Comparison of ENCODE assay signal across 19 cellular contexts in genomic region chr3:150035910-150036661, GRCh38.
DNase-seq lines count a peak whose midpoint lies in the region; ATAC-seq and TF ChIP-seq lines count a peak whose summit lies in the region.
"Had no signal": no experiment of that assay in that cellular context is flagged by ENCODE, and none has a peak within 500 bp of the region (broad histone marks: within the 10 kb centered on the region; RNA-seq: fewer than 3 reads in every experiment).

No MANE protein-coding gene starts in this region.

- H3K9ac ChIP-seq in neural progenitor cell, result no peak overlapping the region
- H3K9ac ChIP-seq: KMS-11 had no signal

- no peak for ATAC-seq in aorta (ENCODE audit: low FRiP score)
- ATAC-seq: HepG2, PC-3 had no signal

- peaks cover 0 to 6% (median 2%) of the 10 kb centered on the region in 4 donors for H3K9me3 ChIP-seq in esophagus muscularis mucosa
- H3K9me3 ChIP-seq in neural progenitor cell (ENCODE audit: low read depth), result no peaks in the 10 kb centered on the region
- H3K9me3 ChIP-seq in aorta (ENCODE audit: control insufficient read depth, low read length), result no peaks in the 10 kb centered on the region

- H3K4me1 Mint-ChIP-seq in neural progenitor cell, result peaks cover 38% of the 10 kb centered on the region
- no peaks in the 10 kb centered on the region for H3K4me1 Mint-ChIP-seq in T-helper 2 cell treated with Interferon-gamma antibody and Interleukin-4, amounts not matched to agents 5 μg/mL and 100 μg/mL, for 36 hours (ENCODE audit: low read depth)
- H3K4me1 Mint-ChIP-seq: CD4-positive, alpha-beta memory T cell had no signal

- H3K79me2 ChIP-seq in neural progenitor cell (ENCODE audit: low read depth), result no peaks in the 10 kb centered on the region

- peaks cover 2% of the 10 kb centered on the region for H3K36me3 Mint-ChIP-seq in neural progenitor cell
- no peaks in the 10 kb centered on the region for H3K36me3 Mint-ChIP-seq in T-helper 2 cell treated with Interferon-gamma antibody and Interleukin-4, amounts not matched to agents 5 μg/mL and 100 μg/mL, for 36 hours (ENCODE audit: low read depth)
- H3K36me3 Mint-ChIP-seq: CD4-positive, alpha-beta memory T cell had no signal

- intact Hi-C loops in esophagus muscularis mucosa (cut with DNase I), result no loop called here
- intact Hi-C loops in aorta (cut with DNase I), result no loop called here

- H4K20me1 ChIP-seq in neural progenitor cell (ENCODE audit: low read depth), result peaks cover 9% of the 10 kb centered on the region

- peaks cover 7% of the 10 kb centered on the region for H3K9me3 Mint-ChIP-seq in neural progenitor cell
- H3K9me3 Mint-ChIP-seq in T-helper 2 cell treated with Interferon-gamma antibody and Interleukin-4, amounts not matched to agents 5 μg/mL and 100 μg/mL, for 36 hours, result peaks cover 2% of the 10 kb centered on the region

- H3K27me3 Mint-ChIP-seq in neural progenitor cell (ENCODE audit: insufficient read depth, low read depth), result peaks cover 4% of the 10 kb centered on the region
- peaks cover 3% of the 10 kb centered on the region for H3K27me3 Mint-ChIP-seq in T-helper 2 cell treated with Interferon-gamma antibody and Interleukin-4, amounts not matched to agents 5 μg/mL and 100 μg/mL, for 36 hours (ENCODE audit: low read depth)

- H3K27ac ChIP-seq in esophagus muscularis mucosa (replicated peaks in 1 of 4) (no peak overlapping the region), neural progenitor cell (no peak overlapping the region), aorta (ENCODE audit: low read depth in 1 of 2, low read length in 2 of 2) (no peak overlapping the region)
- H3K27ac ChIP-seq: KMS-11, RWPE1 had no signal

- no peak overlapping the region for H3K4me3 Mint-ChIP-seq in neural progenitor cell
- H3K4me3 Mint-ChIP-seq in T-helper 2 cell treated with Interferon-gamma antibody and Interleukin-4, amounts not matched to agents 5 μg/mL and 100 μg/mL, for 36 hours, result no peak overlapping the region
- H3K4me3 Mint-ChIP-seq: CD4-positive, alpha-beta memory T cell; HFFc6 had no signal

- no peaks in the 10 kb centered on the region for H3K4me1 ChIP-seq in esophagus muscularis mucosa
- peaks cover 41% of the 10 kb centered on the region for H3K4me1 ChIP-seq in neural progenitor cell
- H3K4me1 ChIP-seq in aorta (ENCODE audit: control insufficient read depth in 1 of 2, insufficient read depth in 2 of 2, low read length in 2 of 2), result no peaks in the 10 kb centered on the region

- no peak for TF ChIP-seq EP300 in esophagus muscularis mucosa (IDR thresholded peaks at IDR 0.05)

- peak overlapping the region; percentile 81 for H3K27ac Mint-ChIP-seq in neural progenitor cell
- no peak overlapping the region for H3K27ac Mint-ChIP-seq in T-helper 2 cell treated with Interferon-gamma antibody and Interleukin-4, amounts not matched to agents 5 μg/mL and 100 μg/mL, for 36 hours
- H3K27ac Mint-ChIP-seq: HFFc6 had no signal

- TF ChIP-seq POLR2A in esophagus muscularis mucosa (IDR thresholded peaks at IDR 0.05; ENCODE audit: low read depth), result no peak

- H3F3A ChIP-seq in neural progenitor cell (ENCODE audit: low read depth), result peaks cover 17% of the 10 kb centered on the region

- TF ChIP-seq CTCF in esophagus muscularis mucosa (IDR thresholded peaks at IDR 0.05) (no peak), neural progenitor cell (IDR thresholded peaks at IDR 0.05) (no peak)

- H2AFZ ChIP-seq in neural progenitor cell (replicated peaks), result no peak overlapping the region

- peak overlapping the region; percentile 58 for H3K4me2 ChIP-seq in neural progenitor cell
- H3K4me2 ChIP-seq: KMS-11 had no signal

- in situ Hi-C loops in G401 (cut with HindIII; ENCODE audit: low sequenced_read_pairs), result no loop called here

- 84% methylated on average over 9 of the region's 9 CpGs for WGBS in esophagus muscularis mucosa
- WGBS in aorta, 2 donors, result 84% methylated on average over 9 of the region's 9 CpGs

- H3K27me3 ChIP-seq in esophagus muscularis mucosa (no peaks in the 10 kb centered on the region), neural progenitor cell (peaks cover 81% of the 10 kb centered on the region), aorta (ENCODE audit: control insufficient read depth in 1 of 2, insufficient read depth in 2 of 2, low read length in 1 of 2) (no peaks in the 10 kb centered on the region)

- peak; percentile 27 for DNase-seq in G401 (ENCODE audit: low spot score)
- peak; percentile 17 for DNase-seq in amniotic epithelial cell (ENCODE audit: low read depth)
- peak; percentile 60 for DNase-seq in esophagus muscularis mucosa (ENCODE audit: extremely low spot score)
- DNase-seq in neural progenitor cell (ENCODE audit: low spot score), result no peak
- no peak for DNase-seq in T-helper 2 cell treated with Interferon-gamma antibody and Interleukin-4, amounts not matched to agents 5 μg/mL and 100 μg/mL, for 36 hours (ENCODE audit: low spot score)
- DNase-seq in activated T-cell treated with anti-CD3 and anti-CD28 coated beads, Interleukin-2, amount 50 U/mL, for 1 hour, result no peak
- no peak for DNase-seq in NOMO-1 treated with dmso at 0.1 percent for 144 hours (lab: John Stamatoyannopoulos, UW; ENCODE audit: unreplicated experiment)
- DNase-seq in aorta, result no peak
- DNase-seq: Calu3; CD4-positive, alpha-beta memory T cell; HFFc6; NCI-H1436; NCI-H2029 treated with DMSO at 0.1 percent for 48 hours; NCI-H2171 treated with DMSO at 0.1 percent for 48 hours; PC-3 had no signal

- H3K36me3 ChIP-seq in esophagus muscularis mucosa, result no peaks in the 10 kb centered on the region
- H3K36me3 ChIP-seq in neural progenitor cell, result no peaks in the 10 kb centered on the region
- no peaks in the 10 kb centered on the region for H3K36me3 ChIP-seq in aorta (ENCODE audit: control insufficient read depth in 1 of 2, insufficient read depth in 2 of 2, low read length in 1 of 2)

- H3K4me3 ChIP-seq in esophagus muscularis mucosa (no peak overlapping the region), neural progenitor cell (peak overlapping the region; percentile 26), aorta (ENCODE audit: low read length in 2 of 2) (no peak overlapping the region)
- H3K4me3 ChIP-seq: GM12878 had no signal

Comparison
In these comparisons a context has a peak if more than half of its experiments do, and no peak if none do; other contexts are left out.
1. DNase-seq: peak in G401 (single experiment), amniotic epithelial cell (single experiment) and esophagus muscularis mucosa (single experiment); none in neural progenitor cell (single experiment), T-helper 2 cell treated with Interferon-gamma antibody and Interleukin-4, amounts not matched to agents 5 μg/mL and 100 μg/mL, for 36 hours (single experiment), activated T-cell treated with anti-CD3 and anti-CD28 coated beads, Interleukin-2, amount 50 U/mL, for 1 hour (single experiment), NOMO-1 treated with dmso at 0.1 percent for 144 hours (single experiment) and aorta (0 of 2).